Comparison of ENCODE assay signal across 8 cellular contexts in genomic region chr11:72111803-72112540, GRCh38. TPM values are rescaled to one million over a fixed set of nuclear protein-coding genes. Genes with fewer than 3 reads are reported as not detected.
DNase-seq lines count a peak whose midpoint lies in the region; ATAC-seq and TF ChIP-seq lines count a peak whose summit lies in the region.

No MANE protein-coding gene starts in this region.

- H4K20me1 ChIP-seq in SU-DHL-6 (ENCODE audit: low read depth, low read length): no peaks in the 10 kb centered on the region

- no peaks in the 10 kb centered on the region for H3K4me1 ChIP-seq in urinary bladder (ENCODE audit: insufficient read depth)

- TF ChIP-seq CTCF in GM13976 (IDR thresholded peaks at IDR 0.05; ENCODE audit: borderline replicate concordance, control extremely low read depth, extremely low read depth, insufficient read depth, missing control alignments): no peak
- no peak for TF ChIP-seq CTCF in SU-DHL-6 (IDR thresholded peaks at IDR 0.05; ENCODE audit: insufficient read depth, low read length, poor library complexity, severe bottlenecking)
- TF ChIP-seq CTCF in progenitor cell of endocrine pancreas (IDR thresholded peaks at IDR 0.05; ENCODE audit: unreplicated experiment): no peak

- H3K4me3 ChIP-seq in SU-DHL-6 (ENCODE audit: insufficient read depth, low read length, poor library complexity, severe bottlenecking): peak overlapping the region; percentile 75
- peak overlapping the region; percentile 46 for H3K4me3 ChIP-seq in urinary bladder (ENCODE audit: low read depth, low read length)

- peak overlapping the region; percentile 99 for H3K4me3 Mint-ChIP-seq in progenitor cell of endocrine pancreas (ENCODE audit: low read depth)

- peak; percentile 88 for DNase-seq in GM13976 (ENCODE audit: low spot score)
- DNase-seq in NCI-H1417 (lab: John Stamatoyannopoulos, UW): peak; percentile 98 to 100 (median 100)
- DNase-seq in left ventricle myocardium superior: peak; percentile 90
- DNase-seq in progenitor cell of endocrine pancreas (ENCODE audit: low spot score, unreplicated experiment): peak; percentile 73

- peak; percentile 90 for ATAC-seq in HG02763 (IDR thresholded peaks at IDR 0.05; ENCODE audit: unreplicated experiment)
- peak; percentile 95 for ATAC-seq in left ventricle myocardium superior

- WGBS in urinary bladder: under 1% methylated on average over 29 of the region's 29 CpGs

- peaks cover 22% of the 10 kb centered on the region for H3K4me1 Mint-ChIP-seq in progenitor cell of endocrine pancreas (ENCODE audit: low read depth)

- H3K27me3 Mint-ChIP-seq in progenitor cell of endocrine pancreas: no peaks in the 10 kb centered on the region

- H2AFZ ChIP-seq in SU-DHL-6 (ENCODE audit: low read depth, low read length, severe bottlenecking): peak overlapping the region; percentile 53

- H3K9ac ChIP-seq in SU-DHL-6 (ENCODE audit: low read length): peak overlapping the region; percentile 80

- no peaks in the 10 kb centered on the region for H3K36me3 ChIP-seq in SU-DHL-6 (ENCODE audit: low read length)
- H3K36me3 ChIP-seq in urinary bladder (ENCODE audit: insufficient read depth): no peaks in the 10 kb centered on the region

- H3K9me2 ChIP-seq in SU-DHL-6 (replicated peaks; ENCODE audit: insufficient read depth, low read length): no peaks in the 10 kb centered on the region

- H3K27me3 ChIP-seq in SU-DHL-6 (ENCODE audit: low read length): no peaks in the 10 kb centered on the region

- H3K9me3 ChIP-seq in SU-DHL-6 (ENCODE audit: insufficient read depth, low read length): no peaks in the 10 kb centered on the region

- intact Hi-C loops in left ventricle myocardium superior (cut with micrococcal nuclease): no loop called here

- peaks cover 5% of the 10 kb centered on the region for H3K36me3 Mint-ChIP-seq in progenitor cell of endocrine pancreas (ENCODE audit: insufficient read depth)

- H3K27ac ChIP-seq in SU-DHL-6 (ENCODE audit: low read depth, low read length) (peak overlapping the region; percentile 85), angular gyrus (ENCODE audit: low read depth, low read length) (peak overlapping the region; percentile 100), urinary bladder (ENCODE audit: low read depth) (peak overlapping the region; percentile 91)

- peak overlapping the region; percentile 97 for H3K4me2 ChIP-seq in SU-DHL-6 (ENCODE audit: low read depth, low read length, poor library complexity, severe bottlenecking)

- in situ Hi-C loops in GM13976 (cut with MboI; ENCODE audit: low sequenced_read_pairs, unreplicated experiment): no loop called here

- H3K9me3 Mint-ChIP-seq in progenitor cell of endocrine pancreas (ENCODE audit: low read depth): no peaks in the 10 kb centered on the region

- no peaks in the 10 kb centered on the region; the same call in 1 of the 2 replicates for H3F3A ChIP-seq in SU-DHL-6 (ENCODE audit: insufficient read depth)

- peak overlapping the region; percentile 100 for H3K27ac Mint-ChIP-seq in progenitor cell of endocrine pancreas

- no peaks in the 10 kb centered on the region; the same call in 1 of the 2 replicates for H3K79me2 ChIP-seq in SU-DHL-6 (ENCODE audit: insufficient read depth, low read length)

RNA-seq across cellular contexts. Expression of gene ANAPC15, which starts 0.5 kb away (rescaled TPM):
- total RNA-seq in left ventricle myocardium superior (51.7 TPM), progenitor cell of endocrine pancreas (56.1 and 61.3 TPM in 2 replicates), urinary bladder (7.7 TPM)
- polyA plus RNA-seq in urinary bladder: 54.9 TPM

RNA-seq across cellular contexts. Expression of gene TOMT, which starts 6.2 kb away (rescaled TPM):
- not detected for total RNA-seq in left ventricle myocardium superior
- not detected in 2 replicates for total RNA-seq in progenitor cell of endocrine pancreas
- total RNA-seq in urinary bladder: not detected
- polyA plus RNA-seq in urinary bladder: not detected

RNA-seq across cellular contexts. Expression of gene LAMTOR1, which starts 8.9 kb away (rescaled TPM):
- 75.6 TPM for total RNA-seq in left ventricle myocardium superior
- total RNA-seq in progenitor cell of endocrine pancreas: 84.9 and 85.4 TPM in 2 replicates
- total RNA-seq in urinary bladder: 32.4 TPM
- polyA plus RNA-seq in urinary bladder: 147 TPM

RNA-seq across cellular contexts. Expression of gene FOLR3, which starts 23.6 kb away (rescaled TPM):
- total RNA-seq in left ventricle myocardium superior (1.2 TPM), progenitor cell of endocrine pancreas (0.98 TPM in 1 of 2 replicates, not detected in the other), urinary bladder (not detected)
- 0.28 TPM for polyA plus RNA-seq in urinary bladder

RNA-seq across cellular contexts. Expression of gene LRRC51, which starts 31.3 kb away (rescaled TPM):
- total RNA-seq in left ventricle myocardium superior: 5.4 TPM
- total RNA-seq in progenitor cell of endocrine pancreas: 12.4 and 14.9 TPM in 2 replicates
- total RNA-seq in urinary bladder: 5.0 TPM
- polyA plus RNA-seq in urinary bladder: 8.3 TPM

Comparison
In these comparisons a context has a peak if more than half of its experiments do, and no peak if none do; other contexts are left out.
1. Peak in every context shown above with its lines: DNase-seq, ATAC-seq, H3K4me3 ChIP-seq and H3K27ac ChIP-seq.